ENCODE assay signal across 8 cellular contexts in genomic region chr7:99408347-99409191, GRCh38. TPM values are rescaled to one million over a fixed set of nuclear protein-coding genes. Genes with fewer than 3 reads are reported as not detected.
DNase-seq lines count a peak whose midpoint lies in the region; ATAC-seq and TF ChIP-seq lines count a peak whose summit lies in the region.

Gene BUD31 (plus strand): TSS chr7:99408969. CDS start chr7:99411093, 2,124 bp downstream.
Gene PDAP1 (minus strand): TSS chr7:99408597. CDS start chr7:99408548, 49 bp downstream.

- peak; percentile 81 for ATAC-seq in HG03432 (IDR thresholded peaks at IDR 0.05; ENCODE audit: unreplicated experiment)

- no peaks in the 10 kb centered on the region for H3K27me3 Mint-ChIP-seq in chondrocyte (ENCODE audit: low read depth)

- peak; percentile 96 for DNase-seq in AG20443 (ENCODE audit: low spot score)
- DNase-seq in NCI-H510A (lab: John Stamatoyannopoulos, UW) = peak; percentile 66
- DNase-seq in activated CD4-positive, alpha-beta T cell treated with anti-CD3 and anti-CD28 coated beads for 24 hours (ENCODE audit: low read depth in 2 of 2) = peak; percentile 82 to 85
- peak; percentile 97 for DNase-seq in chondrocyte (ENCODE audit: low spot score)
- DNase-seq in kidney glomerular epithelial cell (lab: John Stamatoyannopoulos, UW) = peak; percentile 91
- peak; percentile 83 to 86 for DNase-seq in stimulated activated CD4-positive, alpha-beta T cell treated with anti-CD3 and anti-CD28 coated beads, Interleukin-1b, Interleukin-23, amount 100 ng/mL, for 1 hour (ENCODE audit: low read depth in 2 of 2)

- peak within 1 kb of the TSS; percentile 99 for H3K27ac Mint-ChIP-seq in chondrocyte (ENCODE audit: unreplicated experiment)

- no peak for TF ChIP-seq CTCF in chondrocyte (IDR thresholded peaks at IDR 0.05)

- H3K4me1 Mint-ChIP-seq in chondrocyte (ENCODE audit: low read depth) = peaks cover 41% of the 10 kb centered on the region

- H3K4me3 Mint-ChIP-seq in chondrocyte (ENCODE audit: unreplicated experiment) = peak within 1 kb of the TSS; percentile 99

- H3K9me3 Mint-ChIP-seq in chondrocyte (ENCODE audit: low read depth) = no peaks in the 10 kb centered on the region

- TF ChIP-seq POLR2A in GM19099 (IDR thresholded peaks at IDR 0.05; ENCODE audit: extremely low read depth, insufficient read length, low read depth) = peak; percentile 93

- H3K36me3 Mint-ChIP-seq in chondrocyte (ENCODE audit: low read depth) = peaks cover 19% of the 10 kb centered on the region

RNA-seq across cellular contexts. Expression of gene BUD31, which starts in this region (rescaled TPM):
- 88.3 to 120 TPM (median 108 TPM) in 3 replicates for total RNA-seq in chondrocyte

RNA-seq across cellular contexts. Expression of gene PDAP1, which starts in this region (rescaled TPM):
- 91.2 to 101 TPM (median 92.2 TPM) in 3 replicates for total RNA-seq in chondrocyte

Comparison
In these comparisons a context has a peak if more than half of its experiments do, and no peak if none do; other contexts are left out.
1. Peak in every context shown above with its lines: DNase-seq and ATAC-seq.